ENCODE assay signal across 23 cellular contexts in the genomic region with DNA sequence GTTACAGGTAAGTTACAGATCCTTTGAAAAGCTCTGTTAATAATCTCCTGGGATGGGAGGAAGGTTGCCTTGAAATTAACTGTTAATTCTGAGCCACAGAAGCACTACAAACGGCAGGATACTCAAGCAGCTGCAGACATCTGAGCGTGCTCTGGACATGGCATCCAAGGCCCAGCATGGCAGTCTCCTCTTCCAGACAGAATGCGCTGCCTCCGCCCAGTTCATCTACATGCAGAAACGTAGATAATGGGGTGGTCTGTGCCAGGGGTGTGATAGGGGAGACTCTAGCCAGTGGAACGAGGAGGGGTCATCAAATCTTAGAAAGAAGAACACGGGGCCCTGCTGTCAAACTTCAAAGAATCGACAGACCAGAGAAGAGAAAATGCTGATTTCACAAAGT. TPM values are rescaled to one million over a fixed set of nuclear protein-coding genes. Genes with fewer than 3 reads are reported as not detected.
"Had no signal": no experiment of that assay in that cellular context is flagged by ENCODE, and none has a peak within 500 bp of the region (broad histone marks: within the 10 kb centered on the region; RNA-seq: fewer than 3 reads in every experiment).

No MANE protein-coding gene starts in this region.

- H3K4me1 ChIP-seq: heart right ventricle, left ventricle myocardium inferior, lower lobe of right lung, parathyroid adenoma, prostate gland, right lobe of liver, testis, tibial nerve had no signal

- H3K4me3 ChIP-seq: esophagus muscularis mucosa, gastrocnemius medialis, heart right ventricle, left ventricle myocardium inferior, lower lobe of right lung, prostate gland, right lobe of liver, testis, tibial nerve had no signal

- DNase-seq: effector memory CD4-positive, alpha-beta T cell; gastrocnemius medialis; heart right ventricle; hypothalamus; left ventricle myocardium inferior; lower lobe of right lung; midbrain; naive B cell; nephron progenitor cell; right lobe of liver; stimulated activated CD4-positive, alpha-beta T cell treated with anti-CD3 and anti-CD28 coated beads, Interleukin-15, amount 100 ng/mL, for 24 hours; stimulated activated CD4-positive, alpha-beta T cell treated with anti-CD3 and anti-CD28 coated beads, Interleukin-1b, Interleukin-23, amount 100 ng/mL, for 48 hours; stimulated activated CD4-positive, alpha-beta T cell treated with anti-CD3 and anti-CD28 coated beads, Interleukin-4, amount 100 ng/mL, for 4 hours; stimulated activated naive B cell treated with anti-CD40 and anti-IgM and Interleukin-4, amounts not matched to agents 10 μg/mL and 1 μg/mL and 100 μg/mL, for 72 hours; stimulated activated naive CD8-positive, alpha-beta T cell treated with anti-CD3 and anti-CD28 coated beads, Interleukin-15, amount 100 ng/mL, for 72 hours; testis had no signal

- H3K27ac Mint-ChIP-seq: memory B cell; naive B cell; nephron progenitor cell; stimulated activated naive B cell treated with anti-CD40 and anti-IgM and Interleukin-4, amounts not matched to agents 10 μg/mL and 1 μg/mL and 100 μg/mL, for 72 hours; stimulated activated naive CD8-positive, alpha-beta T cell treated with anti-CD3 and anti-CD28 coated beads, Interleukin-15, amount 100 ng/mL, for 72 hours had no signal

- H3K27me3 ChIP-seq: gastrocnemius medialis, right lobe of liver, testis, tibial nerve had no signal

- H3K9me3 Mint-ChIP-seq: memory B cell; nephron progenitor cell; stimulated activated naive B cell treated with anti-CD40 and anti-IgM and Interleukin-4, amounts not matched to agents 10 μg/mL and 1 μg/mL and 100 μg/mL, for 72 hours; stimulated activated naive CD8-positive, alpha-beta T cell treated with anti-CD3 and anti-CD28 coated beads, Interleukin-15, amount 100 ng/mL, for 72 hours had no signal

- H3K36me3 Mint-ChIP-seq: memory B cell; naive B cell; stimulated activated naive B cell treated with anti-CD40 and anti-IgM and Interleukin-4, amounts not matched to agents 10 μg/mL and 1 μg/mL and 100 μg/mL, for 72 hours had no signal

- H3K4me1 Mint-ChIP-seq: memory B cell; stimulated activated naive B cell treated with anti-CD40 and anti-IgM and Interleukin-4, amounts not matched to agents 10 μg/mL and 1 μg/mL and 100 μg/mL, for 72 hours; stimulated activated naive CD8-positive, alpha-beta T cell treated with anti-CD3 and anti-CD28 coated beads, Interleukin-15, amount 100 ng/mL, for 72 hours had no signal

- ATAC-seq: gastrocnemius medialis; heart right ventricle; lower lobe of right lung; right lobe of liver; stimulated activated naive B cell treated with anti-CD40 and anti-IgM and Interleukin-4, amounts not matched to agents 10 μg/mL and 1 μg/mL and 100 μg/mL, for 72 hours; stimulated activated naive CD8-positive, alpha-beta T cell treated with anti-CD3 and anti-CD28 coated beads, Interleukin-15, amount 100 ng/mL, for 72 hours had no signal

- H3K36me3 ChIP-seq: gastrocnemius medialis, heart right ventricle, left ventricle myocardium inferior, lower lobe of right lung, prostate gland, right lobe of liver, tibial nerve had no signal

- H3K27ac ChIP-seq: epithelial cell of prostate, esophagus muscularis mucosa, gastrocnemius medialis, heart right ventricle, left ventricle myocardium inferior, lower lobe of right lung, parathyroid adenoma, prostate gland, right lobe of liver, testis, tibial nerve had no signal

- H3K9ac ChIP-seq: parathyroid adenoma had no signal

- H3K9me3 ChIP-seq: esophagus muscularis mucosa, gastrocnemius medialis, heart right ventricle, left ventricle myocardium inferior, lower lobe of right lung, prostate gland, right lobe of liver, testis, tibial nerve had no signal

- H3K4me3 Mint-ChIP-seq: memory B cell; naive B cell; nephron progenitor cell; stimulated activated naive B cell treated with anti-CD40 and anti-IgM and Interleukin-4, amounts not matched to agents 10 μg/mL and 1 μg/mL and 100 μg/mL, for 72 hours; stimulated activated naive CD8-positive, alpha-beta T cell treated with anti-CD3 and anti-CD28 coated beads, Interleukin-15, amount 100 ng/mL, for 72 hours had no signal

RNA-seq across cellular contexts. Expression of a gene that starts 13.8 kb away (rescaled TPM):
- total RNA-seq: fibroblast of villous mesenchyme had no signal
